In the genomic region with DNA sequence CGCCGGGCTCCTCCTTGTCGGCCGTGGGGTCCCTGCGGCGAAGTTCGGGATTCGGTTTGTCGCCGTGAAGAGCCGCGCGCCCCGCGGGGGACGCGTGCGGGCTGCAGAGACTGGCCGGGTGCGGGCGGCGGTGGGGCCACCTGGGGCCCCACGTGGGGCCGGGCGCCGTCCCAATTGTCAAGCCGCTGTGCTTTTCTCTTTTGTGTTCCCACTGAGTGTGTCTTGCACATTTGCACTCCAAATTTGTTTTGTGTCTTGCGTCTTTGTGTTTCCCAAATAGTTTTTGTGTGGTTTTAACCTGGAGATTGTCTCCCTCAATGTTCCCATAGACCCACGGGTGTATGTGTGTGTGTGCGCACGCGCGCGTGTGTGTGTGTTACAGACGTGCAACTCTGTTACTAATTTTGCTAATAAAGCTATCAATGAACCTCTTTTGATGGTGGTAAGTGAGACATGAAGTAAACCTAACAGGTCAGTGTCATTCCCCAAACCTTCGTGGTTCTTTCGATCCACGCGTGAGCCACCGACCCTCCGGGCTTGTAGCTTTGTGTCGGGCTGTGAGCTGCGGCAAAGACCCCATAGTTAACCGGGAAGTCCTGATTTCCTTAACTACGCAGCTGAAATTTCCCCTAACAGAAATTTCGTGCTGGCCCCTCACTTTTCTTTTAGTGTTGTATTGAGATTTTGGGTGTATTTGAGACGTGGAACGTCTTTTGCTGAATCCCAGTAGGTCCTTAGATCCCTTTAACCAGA, we compare ENCODE assay signal across 1 cellular context.
TF ChIP-seq lines count a peak whose summit lies in the region.

No MANE protein-coding gene starts in this region.

TF ChIP-seq in HepG2, 621 proteins besides CTCF, POLR2A, EP300 and RAD21 (continued from another document):
- TF ChIP-seq, protein P1, sequence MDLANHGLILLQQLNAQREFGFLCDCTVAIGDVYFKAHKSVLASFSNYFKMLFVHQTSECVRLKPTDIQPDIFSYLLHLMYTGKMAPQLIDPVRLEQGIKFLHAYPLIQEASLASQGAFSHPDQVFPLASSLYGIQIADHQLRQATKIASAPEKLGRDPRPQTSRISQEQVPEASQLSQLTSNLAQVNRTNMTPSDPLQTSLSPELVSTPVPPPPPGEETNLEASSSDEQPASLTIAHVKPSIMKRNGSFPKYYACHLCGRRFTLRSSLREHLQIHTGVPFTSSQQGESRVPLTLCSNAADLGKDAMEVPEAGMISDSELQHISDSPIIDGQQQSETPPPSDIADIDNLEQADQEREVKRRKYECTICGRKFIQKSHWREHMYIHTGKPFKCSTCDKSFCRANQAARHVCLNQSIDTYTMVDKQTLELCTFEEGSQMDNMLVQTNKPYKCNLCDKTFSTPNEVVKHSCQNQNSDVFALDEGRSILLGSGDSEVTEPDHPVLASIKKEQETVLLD (CRISPR knock-in tag; IDR thresholded peaks at IDR 0.05; ENCODE audit: low read depth), result no peak
- no peak for TF ChIP-seq HNRNPL (IDR thresholded peaks at IDR 0.05; ENCODE audit: low read depth, low read length)
- TF ChIP-seq ZNF577 (CRISPR knock-in tag; IDR thresholded peaks at IDR 0.05; ENCODE audit: borderline replicate concordance, low read depth), result no peak
- TF ChIP-seq RFX3 (CRISPR knock-in tag; IDR thresholded peaks at IDR 0.05), result no peak
- TF ChIP-seq ZNF446 (CRISPR knock-in tag; IDR thresholded peaks at IDR 0.05), result no peak
- TF ChIP-seq, protein P2, sequence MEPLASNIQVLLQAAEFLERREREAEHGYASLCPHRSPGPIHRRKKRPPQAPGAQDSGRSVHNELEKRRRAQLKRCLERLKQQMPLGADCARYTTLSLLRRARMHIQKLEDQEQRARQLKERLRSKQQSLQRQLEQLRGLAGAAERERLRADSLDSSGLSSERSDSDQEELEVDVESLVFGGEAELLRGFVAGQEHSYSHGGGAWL (CRISPR knock-in tag; IDR thresholded peaks at IDR 0.05), result no peak
- no peak for TF ChIP-seq NR2F6 (IDR thresholded peaks at IDR 0.05)
- no peak for TF ChIP-seq NR2F6 (CRISPR knock-in tag; IDR thresholded peaks at IDR 0.05)
